Comparison of ENCODE assay signal across 21 cellular contexts in genomic region chr10:106308284-106308683, GRCh38.
DNase-seq lines count a peak whose midpoint lies in the region; TF ChIP-seq lines count a peak whose summit lies in the region.
"Had no signal": no experiment of that assay in that cellular context is flagged by ENCODE, and none has a peak within 500 bp of the region (broad histone marks: within the 10 kb centered on the region; RNA-seq: fewer than 3 reads in every experiment).

No MANE protein-coding gene starts in this region.

- H2AFZ ChIP-seq in MM.1S (ENCODE audit: low read length) (no peak overlapping the region), neural cell (ENCODE audit: low read depth, low read length) (peak overlapping the region; percentile 17)

- H4K20me1 ChIP-seq in MM.1S (ENCODE audit: insufficient read depth, low read length), result no peaks in the 10 kb centered on the region
- H4K20me1 ChIP-seq in neural cell (ENCODE audit: insufficient read depth), result no peaks in the 10 kb centered on the region
- H4K20me1 ChIP-seq: BLaER1 treated with 17β-estradiol and CSF1 and Interleukin-3, amounts not matched to agents 10 nM and 100 nM had no signal

- DNase-seq in MM.1S (peak; percentile 22), COLO829 (ENCODE audit: low spot score) (no peak), stomach (no peak), AG08395 (ENCODE audit: low spot score) (no peak)
- DNase-seq: 8988T; ACHN; AML-193; CD4-positive, alpha-beta T cell; CD8-positive, alpha-beta T cell; COR-L47; DMS 273 treated with DMSO at 0.1 percent for 48 hours; DMS153; DMS53; DMS79; DND-41; EL; GDM1 had no signal

- WGBS in stomach, 5 donors, result 39 to 58% (median 43%) methylated on average over 2 of the region's 2 CpGs

- no peaks in the 10 kb centered on the region for H3K79me2 ChIP-seq in MM.1S (ENCODE audit: low read length)
- no peaks in the 10 kb centered on the region for H3K79me2 ChIP-seq in neural cell (replicated peaks; ENCODE audit: insufficient read depth, low read length)

- H3K36me3 ChIP-seq in MM.1S (replicated peaks; ENCODE audit: insufficient read depth, low read length) (no peaks in the 10 kb centered on the region), neural cell (ENCODE audit: insufficient read depth, low read length) (no peaks in the 10 kb centered on the region), stomach (no peaks in the 10 kb centered on the region)
- H3K36me3 ChIP-seq: BLaER1 treated with 17β-estradiol and CSF1 and Interleukin-3, amounts not matched to agents 10 nM and 100 nM had no signal

- intact Hi-C loops in stomach (cut with DNase I; ENCODE audit: low total_unique reads), result no loop called here

- no peak for TF ChIP-seq POLR2A in stomach (IDR thresholded peaks at IDR 0.05)

- H3K4me2 ChIP-seq in MM.1S (ENCODE audit: low read depth, low read length), result no peak overlapping the region
- peak overlapping the region; percentile 15 for H3K4me2 ChIP-seq in neural cell (ENCODE audit: low read length)
- H3K4me2 ChIP-seq: BLaER1 treated with 17β-estradiol and CSF1 and Interleukin-3, amounts not matched to agents 10 nM and 100 nM had no signal

- H3F3A ChIP-seq in MM.1S (ENCODE audit: insufficient read depth, low read length), result no peaks in the 10 kb centered on the region
- peaks cover 4% of the 10 kb centered on the region for H3F3A ChIP-seq in neural cell (ENCODE audit: insufficient read depth, low read length, poor library complexity, severe bottlenecking)

- H3K4me3 ChIP-seq in MM.1S (ENCODE audit: low read length) (no peak overlapping the region), neural cell (ENCODE audit: low read length) (peak overlapping the region; percentile 7), stomach (no peak overlapping the region)
- H3K4me3 ChIP-seq: BLaER1 treated with 17β-estradiol and CSF1 and Interleukin-3, amounts not matched to agents 10 nM and 100 nM; GM12878 had no signal

- H3K9ac ChIP-seq in MM.1S (ENCODE audit: low read length) (no peak overlapping the region), neural cell (ENCODE audit: low read length) (no peak overlapping the region)
- H3K9ac ChIP-seq: BLaER1 treated with 17β-estradiol and CSF1 and Interleukin-3, amounts not matched to agents 10 nM and 100 nM had no signal

- no peak for TF ChIP-seq RAD21 in neural cell (conservative IDR thresholded peaks at IDR 0.05)

- H3K9me3 ChIP-seq in MM.1S (replicated peaks; ENCODE audit: insufficient read depth, low read length), result no peaks in the 10 kb centered on the region
- no peaks in the 10 kb centered on the region for H3K9me3 ChIP-seq in neural cell (ENCODE audit: low read length)
- H3K9me3 ChIP-seq in stomach, result no peaks in the 10 kb centered on the region
- H3K9me3 ChIP-seq: BLaER1 treated with 17β-estradiol and CSF1 and Interleukin-3, amounts not matched to agents 10 nM and 100 nM had no signal

- no peak for TF ChIP-seq EP300 in neural cell (conservative IDR thresholded peaks at IDR 0.05; ENCODE audit: poor library complexity, severe bottlenecking)
- no peak for TF ChIP-seq EP300 in stomach (IDR thresholded peaks at IDR 0.05)

- TF ChIP-seq CTCF in MM.1S (IDR thresholded peaks at IDR 0.05; ENCODE audit: low read length) (no peak), neural cell (IDR thresholded peaks at IDR 0.05; ENCODE audit: poor library complexity, severe bottlenecking) (no peak), stomach (IDR thresholded peaks at IDR 0.05) (no peak)

- H3K27me3 ChIP-seq in MM.1S (replicated peaks; ENCODE audit: insufficient read depth, low read length), result no peaks in the 10 kb centered on the region
- H3K27me3 ChIP-seq in neural cell (ENCODE audit: insufficient read depth, low read depth, low read length), result no peaks in the 10 kb centered on the region
- no peaks in the 10 kb centered on the region for H3K27me3 ChIP-seq in stomach
- H3K27me3 ChIP-seq: BLaER1 treated with 17β-estradiol and CSF1 and Interleukin-3, amounts not matched to agents 10 nM and 100 nM had no signal

- H3K9me2 ChIP-seq in MM.1S (replicated peaks; ENCODE audit: insufficient read depth, low read length) (no peaks in the 10 kb centered on the region), neural cell (ENCODE audit: insufficient read depth, low read length) (no peaks in the 10 kb centered on the region)

- H3K4me1 ChIP-seq in MM.1S (ENCODE audit: low read length) (no peaks in the 10 kb centered on the region), stomach (no peaks in the 10 kb centered on the region)
- H3K4me1 ChIP-seq: BLaER1 treated with 17β-estradiol and CSF1 and Interleukin-3, amounts not matched to agents 10 nM and 100 nM had no signal

- H3K27ac ChIP-seq in MM.1S (ENCODE audit: low read length), result no peak overlapping the region
- peak overlapping the region; percentile 30 for H3K27ac ChIP-seq in neural cell (ENCODE audit: low read length)
- H3K27ac ChIP-seq in stomach, result no peak overlapping the region
- H3K27ac ChIP-seq: BLaER1 treated with 17β-estradiol and CSF1 and Interleukin-3, amounts not matched to agents 10 nM and 100 nM; C4-2B had no signal

TF ChIP-seq in neural cell, 6 proteins besides CTCF, POLR2A, EP300 and RAD21:
- no peak for TF ChIP-seq MXI1 (conservative IDR thresholded peaks at IDR 0.05; ENCODE audit: poor library complexity, severe bottlenecking)
- no peak for TF ChIP-seq SMC3 (conservative IDR thresholded peaks at IDR 0.05; ENCODE audit: poor library complexity)
- no peak for TF ChIP-seq POLR2AphosphoS5 (IDR thresholded peaks at IDR 0.05)
- no peak for TF ChIP-seq EZH2 (IDR thresholded peaks at IDR 0.05; ENCODE audit: borderline replicate concordance, insufficient read depth, low read length, poor library complexity, severe bottlenecking)
- TF ChIP-seq, protein P1, sequence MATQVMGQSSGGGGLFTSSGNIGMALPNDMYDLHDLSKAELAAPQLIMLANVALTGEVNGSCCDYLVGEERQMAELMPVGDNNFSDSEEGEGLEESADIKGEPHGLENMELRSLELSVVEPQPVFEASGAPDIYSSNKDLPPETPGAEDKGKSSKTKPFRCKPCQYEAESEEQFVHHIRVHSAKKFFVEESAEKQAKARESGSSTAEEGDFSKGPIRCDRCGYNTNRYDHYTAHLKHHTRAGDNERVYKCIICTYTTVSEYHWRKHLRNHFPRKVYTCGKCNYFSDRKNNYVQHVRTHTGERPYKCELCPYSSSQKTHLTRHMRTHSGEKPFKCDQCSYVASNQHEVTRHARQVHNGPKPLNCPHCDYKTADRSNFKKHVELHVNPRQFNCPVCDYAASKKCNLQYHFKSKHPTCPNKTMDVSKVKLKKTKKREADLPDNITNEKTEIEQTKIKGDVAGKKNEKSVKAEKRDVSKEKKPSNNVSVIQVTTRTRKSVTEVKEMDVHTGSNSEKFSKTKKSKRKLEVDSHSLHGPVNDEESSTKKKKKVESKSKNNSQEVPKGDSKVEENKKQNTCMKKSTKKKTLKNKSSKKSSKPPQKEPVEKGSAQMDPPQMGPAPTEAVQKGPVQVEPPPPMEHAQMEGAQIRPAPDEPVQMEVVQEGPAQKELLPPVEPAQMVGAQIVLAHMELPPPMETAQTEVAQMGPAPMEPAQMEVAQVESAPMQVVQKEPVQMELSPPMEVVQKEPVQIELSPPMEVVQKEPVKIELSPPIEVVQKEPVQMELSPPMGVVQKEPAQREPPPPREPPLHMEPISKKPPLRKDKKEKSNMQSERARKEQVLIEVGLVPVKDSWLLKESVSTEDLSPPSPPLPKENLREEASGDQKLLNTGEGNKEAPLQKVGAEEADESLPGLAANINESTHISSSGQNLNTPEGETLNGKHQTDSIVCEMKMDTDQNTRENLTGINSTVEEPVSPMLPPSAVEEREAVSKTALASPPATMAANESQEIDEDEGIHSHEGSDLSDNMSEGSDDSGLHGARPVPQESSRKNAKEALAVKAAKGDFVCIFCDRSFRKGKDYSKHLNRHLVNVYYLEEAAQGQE (IDR thresholded peaks at IDR 0.05; ENCODE audit: borderline replicate concordance), result no peak
- TF ChIP-seq TAF1 (IDR thresholded peaks at IDR 0.05; ENCODE audit: low read depth), result no peak
